In genomic region chr1:193406901-193407300, GRCh38 we compare ENCODE assay signal across 8 cellular contexts.
DNase-seq lines count a peak whose midpoint lies in the region; ATAC-seq and TF ChIP-seq lines count a peak whose summit lies in the region.

No MANE protein-coding gene starts in this region.

- no peaks in the 10 kb centered on the region for H3F3A ChIP-seq in PC-3 (ENCODE audit: low read length, unreplicated experiment)

- no peak overlapping the region for H3K4me2 ChIP-seq in PC-3 (ENCODE audit: low read length)

- intact Hi-C loops in CD8-positive, alpha-beta T cell (cut with DNase I, micrococcal nuclease): loop anchor here (1.0 to 5.0 kb wide), 5 partner anchors 210 to 889 kb away; no protein-coding TSS in a partner anchor
- intact Hi-C loops in PC-3 (cut with micrococcal nuclease) (loop anchor here (5.0 kb wide), 1 partner anchor 70 kb away; no protein-coding TSS in a partner anchor), mucosa of descending colon (cut with DNase I, micrococcal nuclease) (loop anchor here in 1 of 2 donors (10.0 kb wide), 1 partner anchor 222 kb away; the partner anchor contains the start of gene B3GALT2)

- H3K27ac ChIP-seq in CD8-positive, alpha-beta T cell (ENCODE audit: low read depth, low read length): no peak overlapping the region
- no peak overlapping the region for H3K27ac ChIP-seq in PC-3 (ENCODE audit: low read length)

- CTCF ChIA-PET in CD8-positive, alpha-beta T cell (lab: Charles Lee): interaction anchor here (0.7 to 1.7 kb wide), 3 partner anchors 10 to 90 kb away, joined by 3 to 5 read pairs (median 4); no protein-coding TSS in a partner anchor
- CTCF ChIA-PET in PC-3 (lab: Charles Lee): no interaction called here

- peak; percentile 59 for ATAC-seq in CD8-positive, alpha-beta T cell
- ATAC-seq in GM18909 (IDR thresholded peaks at IDR 0.05; ENCODE audit: poor library complexity, unreplicated experiment): peak; percentile 78
- ATAC-seq in HG03439 (IDR thresholded peaks at IDR 0.05; ENCODE audit: unreplicated experiment): peak; percentile 72
- peak; percentile 42; the same call in 1 of the 2 replicates for ATAC-seq in PC-3
- ATAC-seq in mucosa of descending colon: peak; percentile 70
- no peak for ATAC-seq in GM21737 (IDR thresholded peaks at IDR 0.05; ENCODE audit: unreplicated experiment)

- H3K4me1 Mint-ChIP-seq in CD8-positive, alpha-beta T cell (ENCODE audit: low read depth): peaks cover 16% of the 10 kb centered on the region

- H3K27me3 Mint-ChIP-seq in CD8-positive, alpha-beta T cell (ENCODE audit: low read depth): no peaks in the 10 kb centered on the region

- no peaks in the 10 kb centered on the region for H3K9me3 ChIP-seq in CD8-positive, alpha-beta T cell (ENCODE audit: low read length)
- no peaks in the 10 kb centered on the region for H3K9me3 ChIP-seq in PC-3 (ENCODE audit: low read length)
- no peaks in the 10 kb centered on the region for H3K9me3 ChIP-seq in mucosa of descending colon

- no peaks in the 10 kb centered on the region for H3K27me3 ChIP-seq in CD8-positive, alpha-beta T cell (ENCODE audit: insufficient read depth, low read length)
- no peaks in the 10 kb centered on the region for H3K27me3 ChIP-seq in PC-3 (ENCODE audit: low read length)

- no peaks in the 10 kb centered on the region for H3K36me3 ChIP-seq in CD8-positive, alpha-beta T cell (ENCODE audit: insufficient read depth, low read length)
- H3K36me3 ChIP-seq in PC-3 (ENCODE audit: low read depth, low read length) (no peaks in the 10 kb centered on the region), mucosa of descending colon (ENCODE audit: low read depth) (no peaks in the 10 kb centered on the region)

- BruUV-seq in PC-3 (replicated peaks; lab: Mats Ljungman, UMichigan): no TSS peak

- H3K79me2 ChIP-seq in PC-3 (ENCODE audit: low read length): no peaks in the 10 kb centered on the region

- no peak overlapping the region for H3K27ac Mint-ChIP-seq in CD8-positive, alpha-beta T cell

- H3K9ac ChIP-seq in PC-3 (ENCODE audit: low read length): no peak overlapping the region

- no peaks in the 10 kb centered on the region for H3K9me3 Mint-ChIP-seq in CD8-positive, alpha-beta T cell

- POLR2A ChIA-PET in CD8-positive, alpha-beta T cell (lab: Charles Lee): no interaction called here
- POLR2A ChIA-PET in PC-3 (lab: Charles Lee; ENCODE audit: unreplicated experiment): no interaction called here

- H3K4me3 Mint-ChIP-seq in CD8-positive, alpha-beta T cell: no peak overlapping the region

- no peak overlapping the region for H3K4me3 ChIP-seq in CD8-positive, alpha-beta T cell (ENCODE audit: low read depth, low read length)
- H3K4me3 ChIP-seq in PC-3 (ENCODE audit: low read length) (no peak overlapping the region), mucosa of descending colon (no peak overlapping the region)

- peak; percentile 86 for TF ChIP-seq CTCF in CD8-positive, alpha-beta T cell (IDR thresholded peaks at IDR 0.05)
- peak; percentile 74 for TF ChIP-seq CTCF in PC-3 (conservative IDR thresholded peaks at IDR 0.05; ENCODE audit: low read depth, low read length)
- TF ChIP-seq CTCF in mucosa of descending colon (IDR thresholded peaks at IDR 0.05): no peak

- H4K20me1 ChIP-seq in PC-3 (ENCODE audit: low read length): no peaks in the 10 kb centered on the region

- H2AFZ ChIP-seq in PC-3 (ENCODE audit: low read length): no peak overlapping the region

- no peaks in the 10 kb centered on the region for H3K36me3 Mint-ChIP-seq in CD8-positive, alpha-beta T cell

- DNase-seq in CD8-positive, alpha-beta T cell: peak in 1 of 7 experiments; percentile 8
- DNase-seq in PC-3: peak; percentile 56
- peak; percentile 48 to 61 for DNase-seq in dermis microvascular lymphatic vessel endothelial cell (ENCODE audit: low read depth in 2 of 2)
- peak in 1 of 3 donors; percentile 35 for DNase-seq in mucosa of descending colon
- no peak for DNase-seq in activated CD4-positive, CD25-positive, alpha-beta regulatory T cell (lab: John Stamatoyannopoulos, UW)

- H3K9me2 ChIP-seq in PC-3 (replicated peaks; ENCODE audit: low read length): no peaks in the 10 kb centered on the region

- peaks cover 10% of the 10 kb centered on the region for H3K4me1 ChIP-seq in CD8-positive, alpha-beta T cell (ENCODE audit: insufficient read depth, low read length)
- H3K4me1 ChIP-seq in PC-3 (ENCODE audit: insufficient read depth, low read length) (no peaks in the 10 kb centered on the region), mucosa of descending colon (ENCODE audit: low read depth) (peaks cover 3% of the 10 kb centered on the region)

Comparison
In these comparisons a context has a peak if more than half of its experiments do, and no peak if none do; other contexts are left out.
1. DNase-seq: peak in PC-3 (single experiment) and dermis microvascular lymphatic vessel endothelial cell (2 of 2); none in activated CD4-positive, CD25-positive, alpha-beta regulatory T cell (0 of 4).